ENCODE assay signal across 15 cellular contexts in genomic region chr2:25234756-25235155, GRCh38.
A peak's percentile ranks its signal among the peaks of the same experiment; 100 is the strongest.
DNase-seq lines count a peak whose midpoint lies in the region; ATAC-seq lines count a peak whose summit lies in the region.
"Had no signal": no experiment of that assay in that cellular context is flagged by ENCODE, and none has a peak within 500 bp of the region (broad histone marks: within the 10 kb centered on the region; RNA-seq: fewer than 3 reads in every experiment).

No MANE protein-coding gene starts in this region.

- H3K27me3 ChIP-seq in HAP-1 (ENCODE audit: low read depth), result no peaks in the 10 kb centered on the region

- ATAC-seq in T-cell (replicated peaks in 1 of 4), result no peak
- ATAC-seq: mucosa of descending colon had no signal

- H3K4me3 ChIP-seq in HAP-1, result no peak overlapping the region
- H3K4me3 ChIP-seq: GM23248, mucosa of descending colon, thoracic aorta had no signal

- in situ Hi-C loops in HAP-1 (cut with MboI; ENCODE audit: low sequenced_read_pairs), result no loop called here

- no peaks in the 10 kb centered on the region for H3K9me3 Mint-ChIP-seq in T-cell
- H3K9me3 Mint-ChIP-seq: central memory CD8-positive, alpha-beta T cell had no signal

- DNase-seq in Ammon's horn (ENCODE audit: low spot score), result peak; percentile 76
- peak; percentile 46 for DNase-seq in COR-L47 (lab: John Stamatoyannopoulos, UW)
- no peak for DNase-seq in T-cell
- DNase-seq in midbrain (lab: John Stamatoyannopoulos, UW), result peak; percentile 63
- DNase-seq in OCI-M2 (lab: John Stamatoyannopoulos, UW; ENCODE audit: unreplicated experiment), result no peak
- DNase-seq in SK-N-DZ (ENCODE audit: low spot score), result no peak
- no peak for DNase-seq in HAP-1 (ENCODE audit: low spot score in 2 of 2)
- DNase-seq: activated CD4-positive, alpha-beta T cell treated with anti-CD3 and anti-CD28 coated beads, Interleukin-2, amount 50 U/mL, for 4 hours; activated T-cell treated with anti-CD3 and anti-CD28 coated beads, Interleukin-2, amount 50 U/mL, for 1 hour; GM23248; mucosa of descending colon; NCI-H187 treated with DMSO at 0.1 percent for 48 hours; stimulated activated CD4-positive, alpha-beta T cell treated with anti-CD3 and anti-CD28 coated beads, Interleukin-2, amount 100 ng/mL, for 48 hours had no signal

- no peak overlapping the region for H3K4me3 Mint-ChIP-seq in T-cell
- H3K4me3 Mint-ChIP-seq: central memory CD8-positive, alpha-beta T cell had no signal

- peak overlapping the region; percentile 43 to 61 for H3K27ac Mint-ChIP-seq in T-cell

- peaks cover 0 to 5% (median 2%) of the 10 kb centered on the region in 3 donors for H3K4me1 Mint-ChIP-seq in T-cell
- H3K4me1 Mint-ChIP-seq: central memory CD8-positive, alpha-beta T cell had no signal

- no peaks in the 10 kb centered on the region for H3K27me3 Mint-ChIP-seq in T-cell
- H3K27me3 Mint-ChIP-seq: central memory CD8-positive, alpha-beta T cell had no signal

- no peaks in the 10 kb centered on the region for H3K36me3 ChIP-seq in HAP-1 (replicated peaks)

- no peaks in the 10 kb centered on the region for H3K9me3 ChIP-seq in HAP-1
- H3K9me3 ChIP-seq: mucosa of descending colon, thoracic aorta had no signal

- CTCF ChIA-PET in T-cell (lab: Charles Lee), result no interaction called here

- H3K36me3 Mint-ChIP-seq in T-cell, result peaks cover 50% of the 10 kb centered on the region

- POLR2A ChIA-PET in T-cell (lab: Charles Lee), result interaction anchor here (0.5 to 0.7 kb wide), 2 partner anchors 27 to 844 kb away, joined by 3 to 5 read pairs; no protein-coding TSS in a partner anchor

- no peaks in the 10 kb centered on the region for H3K4me1 ChIP-seq in HAP-1

Comparison
In these comparisons a context has a peak if more than half of its experiments do, and no peak if none do; other contexts are left out.
1. DNase-seq: peak in Ammon's horn (single experiment), COR-L47 (single experiment) and midbrain (single experiment); none in T-cell (0 of 34), OCI-M2 (single experiment), SK-N-DZ (single experiment) and HAP-1 (0 of 2).